Comparison of ENCODE assay signal across 14 cellular contexts in the genomic region with DNA sequence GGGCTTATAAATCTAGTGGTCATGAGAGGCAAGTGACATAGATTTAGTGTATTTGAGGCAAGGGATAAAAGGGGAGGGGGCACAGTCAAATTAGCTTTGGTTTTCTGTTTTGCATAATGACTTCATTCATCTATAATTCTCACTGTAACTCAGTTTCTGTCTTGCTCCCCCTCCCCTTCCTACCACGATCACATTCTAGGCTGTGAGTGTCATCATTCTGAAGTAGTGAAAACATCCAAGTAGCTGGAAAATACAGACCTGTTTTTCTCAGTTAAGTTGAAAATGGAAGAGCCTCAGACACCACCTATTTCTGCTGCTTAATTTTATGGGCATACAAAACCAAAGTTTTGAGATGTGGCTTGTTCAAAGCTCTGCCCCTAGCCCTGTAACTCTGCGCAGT. TPM values are rescaled to one million over a fixed set of nuclear protein-coding genes. Genes with fewer than 3 reads are reported as not detected.
DNase-seq lines count a peak whose midpoint lies in the region; ATAC-seq, FAIRE-seq and TF ChIP-seq lines count a peak whose summit lies in the region.
"Had no signal": no experiment of that assay in that cellular context is flagged by ENCODE, and none has a peak within 500 bp of the region (broad histone marks: within the 10 kb centered on the region; RNA-seq: fewer than 3 reads in every experiment).

No MANE protein-coding gene starts in this region.

- H2AFZ ChIP-seq in IMR-90 (replicated peaks; ENCODE audit: low read length, poor library complexity), result no peak overlapping the region
- H2AFZ ChIP-seq in GM12878 (ENCODE audit: control insufficient read depth, low read depth, low read length), result no peak overlapping the region

- H3K9me1 ChIP-seq in IMR-90 (ENCODE audit: insufficient read depth, low read length), result peaks cover 26% of the 10 kb centered on the region; the same call in 1 of the 2 replicates

- H2BK5ac ChIP-seq in IMR-90 (ENCODE audit: low read depth, low read length, poor library complexity, severe bottlenecking), result peak overlapping the region; percentile 59

- H3K9ac ChIP-seq in IMR-90 (ENCODE audit: low read depth, low read length) (no peak overlapping the region), GM12878 (ENCODE audit: control insufficient read depth, insufficient read depth, low read length) (no peak overlapping the region)

- H3K4me1 ChIP-seq in IMR-90 (ENCODE audit: control insufficient read depth, insufficient read depth, low read length) (peaks cover 26% of the 10 kb centered on the region), GM12878 (ENCODE audit: control insufficient read depth, insufficient read depth, low read length) (peaks cover 52% of the 10 kb centered on the region), tibial artery (peaks cover 0 to 21% (median 3%) of the 10 kb centered on the region in 4 donors)

- no peak for ATAC-seq in CD4-positive, alpha-beta T cell (ENCODE audit: poor library complexity)
- ATAC-seq in IMR-90 (ENCODE audit: low read depth) (peak; percentile 6; the same call in 1 of the 2 replicates), GM12878 (no peak)
- ATAC-seq in natural killer cell treated with Interleukin-12 subunit alpha and Interleukin-12 subunit beta and Interleukin-15 and Interleukin-18, amount 100 ng/mL, for 72 hours, result no peak
- ATAC-seq: psoas muscle had no signal

- H3K4me3 ChIP-seq in IMR-90 (ENCODE audit: insufficient read depth, low read depth, low read length) (no peak overlapping the region), GM12878 (no peak overlapping the region), tibial artery (no peak overlapping the region)
- H3K4me3 ChIP-seq: cardiac muscle cell, left ventricle myocardium inferior, psoas muscle had no signal

- no peak for TF ChIP-seq CTCF in CD4-positive, alpha-beta T cell (IDR thresholded peaks at IDR 0.05)
- TF ChIP-seq CTCF in IMR-90 (conservative IDR thresholded peaks at IDR 0.05; ENCODE audit: low read depth, low read length), result no peak
- TF ChIP-seq CTCF in GM12878 (IDR thresholded peaks at IDR 0.05 in 2 of 3, conservative IDR thresholded peaks at IDR 0.05 in 1 of 3; ENCODE audit: control insufficient read depth in 2 of 3, extremely low read depth in 1 of 3, insufficient read depth in 1 of 3, low read depth in 3 of 3, low read length in 3 of 3), result no peak
- TF ChIP-seq CTCF in tibial artery (IDR thresholded peaks at IDR 0.05), result no peak

- peak overlapping the region; percentile 71 for H4K91ac ChIP-seq in IMR-90 (ENCODE audit: insufficient read depth, low read depth, low read length)

- peaks cover 24 to 80% of the 10 kb centered on the region in 2 experiments for H3K79me1 ChIP-seq in IMR-90 (ENCODE audit: low read depth in 1 of 2, low read length in 2 of 2)

- in situ Hi-C loops in IMR-90 (cut with MboI; ENCODE audit: low sequenced_read_pairs), result loop anchor here (25.0 kb wide), 1 partner anchor 348 kb away; no protein-coding TSS in a partner anchor
- in situ Hi-C loops in GM12878 (cut with MboI), result no loop called here

- H3K14ac ChIP-seq in IMR-90 (replicated peaks; ENCODE audit: low read depth, low read length), result peak overlapping the region; percentile 89; the same call in 1 of the 2 replicates

- H2BK120ac ChIP-seq in IMR-90 (ENCODE audit: low read depth, low read length), result peak overlapping the region; percentile 55

- H3K27me3 Mint-ChIP-seq in CD4-positive, alpha-beta T cell, result no peaks in the 10 kb centered on the region
- H3K27me3 Mint-ChIP-seq in natural killer cell treated with Interleukin-12 subunit alpha and Interleukin-12 subunit beta and Interleukin-15 and Interleukin-18, amount 100 ng/mL, for 72 hours, result no peaks in the 10 kb centered on the region

- H3K56ac ChIP-seq in IMR-90 (ENCODE audit: extremely low read depth, insufficient read depth, low read length), result peak overlapping the region; percentile 63; the same call in 1 of the 2 replicates

- H3K27me3 ChIP-seq in CD4-positive, alpha-beta T cell (ENCODE audit: control insufficient read depth, insufficient read depth, low read length), result no peaks in the 10 kb centered on the region
- H3K27me3 ChIP-seq in IMR-90 (ENCODE audit: control insufficient read depth, insufficient read depth, low read length), result no peaks in the 10 kb centered on the region
- no peaks in the 10 kb centered on the region for H3K27me3 ChIP-seq in GM12878 (replicated peaks in 1 of 2; ENCODE audit: control insufficient read depth in 2 of 2, insufficient read depth in 2 of 2, low read length in 1 of 2)
- no peaks in the 10 kb centered on the region for H3K27me3 ChIP-seq in tibial artery
- H3K27me3 ChIP-seq: cardiac muscle cell had no signal

- H3K36me3 ChIP-seq in IMR-90 (ENCODE audit: control insufficient read depth, insufficient read depth, low read length), result no peaks in the 10 kb centered on the region
- H3K36me3 ChIP-seq in GM12878 (ENCODE audit: control insufficient read depth in 2 of 2, insufficient read depth in 2 of 2, low read length in 1 of 2), result peaks cover 0 to 3% of the 10 kb centered on the region in 2 experiments; a peak in 2 of 4 replicates
- H3K36me3 ChIP-seq in tibial artery, result no peaks in the 10 kb centered on the region
- H3K36me3 ChIP-seq: cardiac muscle cell, left ventricle myocardium inferior had no signal

- no peak for TF ChIP-seq EP300 in GM12878 (IDR thresholded peaks at IDR 0.05; ENCODE audit: borderline replicate concordance in 1 of 2, control insufficient read depth in 1 of 2, low read depth in 2 of 2, low read length in 2 of 2)

- H2BK20ac ChIP-seq in IMR-90 (ENCODE audit: low read depth, low read length), result peak overlapping the region; percentile 53

- H3K9me3 ChIP-seq in CD4-positive, alpha-beta T cell (ENCODE audit: control insufficient read depth, low read length), result no peaks in the 10 kb centered on the region
- H3K9me3 ChIP-seq in IMR-90 (ENCODE audit: control insufficient read depth, insufficient read depth, low read length), result no peaks in the 10 kb centered on the region
- H3K9me3 ChIP-seq in GM12878 (replicated peaks; ENCODE audit: control insufficient read depth, insufficient read depth, low read length), result no peaks in the 10 kb centered on the region; the same call in 2 of the 3 replicates
- H3K9me3 ChIP-seq in tibial artery, result no peaks in the 10 kb centered on the region
- H3K9me3 ChIP-seq: left ventricle myocardium inferior, psoas muscle had no signal

- peak overlapping the region; percentile 49 for H4K5ac ChIP-seq in IMR-90 (ENCODE audit: low read depth, low read length)

- H3K23ac ChIP-seq in IMR-90 (ENCODE audit: low read depth, low read length), result no peak overlapping the region; the same call in 1 of the 2 replicates

- peak overlapping the region; percentile 17 for H3K4me3 Mint-ChIP-seq in CD4-positive, alpha-beta T cell
- H3K4me3 Mint-ChIP-seq in natural killer cell treated with Interleukin-12 subunit alpha and Interleukin-12 subunit beta and Interleukin-15 and Interleukin-18, amount 100 ng/mL, for 72 hours, result peak overlapping the region; percentile 53

- peaks cover 73% of the 10 kb centered on the region for H3K79me2 ChIP-seq in GM12878 (ENCODE audit: control insufficient read depth, insufficient read depth, low read length)

- BruUV-seq in IMR-90 (replicated peaks; lab: Mats Ljungman, UMichigan) (no TSS peak), GM12878 (replicated peaks; lab: Mats Ljungman, UMichigan) (no TSS peak)

- peak overlapping the region; percentile 20; the same call in 1 of the 2 replicates for H2AK5ac ChIP-seq in IMR-90 (ENCODE audit: low read depth, low read length)

- no peaks in the 10 kb centered on the region for H3K36me3 Mint-ChIP-seq in CD4-positive, alpha-beta T cell (ENCODE audit: low read depth)
- peaks cover 4% of the 10 kb centered on the region for H3K36me3 Mint-ChIP-seq in natural killer cell treated with Interleukin-12 subunit alpha and Interleukin-12 subunit beta and Interleukin-15 and Interleukin-18, amount 100 ng/mL, for 72 hours

- peak overlapping the region; percentile 83 for H3K27ac Mint-ChIP-seq in CD4-positive, alpha-beta T cell
- peak overlapping the region; percentile 82 to 91 for H3K27ac Mint-ChIP-seq in natural killer cell treated with Interleukin-12 subunit alpha and Interleukin-12 subunit beta and Interleukin-15 and Interleukin-18, amount 100 ng/mL, for 72 hours

- H3K4ac ChIP-seq in IMR-90 (ENCODE audit: low read depth, low read length), result peak overlapping the region; percentile 78

- intact Hi-C loops in CD4-positive, alpha-beta T cell (cut with DNase I, micrococcal nuclease), result no loop called here
- intact Hi-C loops in IMR-90 (cut with micrococcal nuclease) (no loop called here), GM12878 (cut with micrococcal nuclease; ENCODE audit: unreplicated experiment) (loop anchor here (10.0 kb wide), 1 partner anchor 281 kb away; no protein-coding TSS in a partner anchor), tibial artery (cut with DNase I; ENCODE audit: low total_unique reads) (no loop called here)

- H3K4me1 Mint-ChIP-seq in CD4-positive, alpha-beta T cell (ENCODE audit: low read depth), result peaks cover 86% of the 10 kb centered on the region
- H3K4me1 Mint-ChIP-seq in natural killer cell treated with Interleukin-12 subunit alpha and Interleukin-12 subunit beta and Interleukin-15 and Interleukin-18, amount 100 ng/mL, for 72 hours (ENCODE audit: low read depth in 2 of 2), result peaks cover 74% of the 10 kb centered on the region in 2 donors

- dilution Hi-C loops in IMR-90 (cut with HindIII; ENCODE audit: low sequenced_read_pairs, unreplicated experiment), result no loop called here

- TF ChIP-seq POLR2A in IMR-90 (IDR thresholded peaks at IDR 0.05; ENCODE audit: low read depth, low read length) (no peak), GM12878 (IDR thresholded peaks at IDR 0.05; ENCODE audit: low read depth, low read length) (no peak)

- H4K20me1 ChIP-seq in IMR-90 (ENCODE audit: insufficient read depth, low read length), result peaks cover 11% of the 10 kb centered on the region; the same call in 1 of the 2 replicates
- no peaks in the 10 kb centered on the region for H4K20me1 ChIP-seq in GM12878 (ENCODE audit: control insufficient read depth, insufficient read depth)

- RAD21 ChIA-PET in GM12878 (lab: Charles Lee; ENCODE audit: unreplicated experiment), result interaction anchor here (1.1 to 2.0 kb wide), 2 partner anchors 176 to 177 kb away, joined by 3 to 11 read pairs; no protein-coding TSS in a partner anchor

- peak overlapping the region; percentile 33; the same call in 1 of the 3 replicates for H2BK15ac ChIP-seq in IMR-90 (ENCODE audit: low read depth, low read length)

- TF ChIP-seq RAD21 in IMR-90 (IDR thresholded peaks at IDR 0.05; ENCODE audit: low read length) (no peak), GM12878 (IDR thresholded peaks at IDR 0.05; ENCODE audit: insufficient read depth, low read depth, low read length) (no peak)

- H2AK9ac ChIP-seq in IMR-90 (replicated peaks; ENCODE audit: low read depth, low read length, poor library complexity), result no peak overlapping the region

- no peak for FAIRE-seq in GM12878 (lab: Jason Lieb, UNC)

- POLR2A ChIA-PET in CD4-positive, alpha-beta T cell (lab: Charles Lee), result interaction anchor here (0.5 to 2.1 kb wide), 3 partner anchors 10 to 58 kb away, joined by 3 to 13 read pairs (median 5); no protein-coding TSS in a partner anchor
- POLR2A ChIA-PET in IMR-90 (lab: Charles Lee; ENCODE audit: unreplicated experiment), result no interaction called here
- POLR2A ChIA-PET in GM12878 (lab: Charles Lee), result interaction anchor here (0.6 to 0.9 kb wide), 2 partner anchors 15 to 176 kb away, joined by 3 read pairs; no protein-coding TSS in a partner anchor

- H3K9me3 Mint-ChIP-seq in CD4-positive, alpha-beta T cell, result no peaks in the 10 kb centered on the region
- H3K9me3 Mint-ChIP-seq in natural killer cell treated with Interleukin-12 subunit alpha and Interleukin-12 subunit beta and Interleukin-15 and Interleukin-18, amount 100 ng/mL, for 72 hours, result peaks cover 4% of the 10 kb centered on the region

- SMC1A ChIA-PET in GM12878 (lab: Charles Lee; ENCODE audit: uncharacterized antibody, unreplicated experiment), result interaction anchor here (0.7 to 3.0 kb wide), 10 partner anchors 8 to 176 kb away, joined by 3 to 20 read pairs (median 6); partner anchors contain the start of gene MGAT5

- DNase-seq in CD4-positive, alpha-beta T cell, result no peak
- DNase-seq in IMR-90 (peak; percentile 62), GM12878 (ENCODE audit: low read depth, low spot score) (no peak), NCI-H1436 (lab: John Stamatoyannopoulos, UW) (no peak), islet precursor cell (no peak), tibial artery (no peak)
- no peak for DNase-seq in natural killer cell treated with Interleukin-12 subunit alpha and Interleukin-12 subunit beta and Interleukin-15 and Interleukin-18, amount 100 ng/mL, for 72 hours (ENCODE audit: low spot score)
- DNase-seq: activated naive CD4-positive, alpha-beta T cell; left ventricle myocardium inferior; NCI-H1048; NCI-H2107; psoas muscle; stimulated activated CD4-positive, alpha-beta T cell treated with anti-CD3 and anti-CD28 coated beads, Interleukin-15, amount 100 ng/mL, for 24 hours had no signal

- CTCF ChIA-PET in CD4-positive, alpha-beta T cell (lab: Charles Lee), result interaction anchor here (0.9 to 3.4 kb wide), 2 partner anchors 9 to 122 kb away, joined by 3 to 18 read pairs; no protein-coding TSS in a partner anchor
- CTCF ChIA-PET in IMR-90 (lab: Yijun Ruan, JAX) (interaction anchor here (1.5 kb wide), 1 partner anchor 353 kb away, joined by 3 read pairs; no protein-coding TSS in a partner anchor), GM12878 (lab: Yijun Ruan, JAX) (interaction anchor here (0.6 to 4.1 kb wide), 6 partner anchors 9 to 1262 kb away, joined by 3 to 38 read pairs (median 9); no protein-coding TSS in a partner anchor)

- no peak overlapping the region for H3K27ac ChIP-seq in CD4-positive, alpha-beta T cell (ENCODE audit: low read depth, low read length)
- H3K27ac ChIP-seq in IMR-90 (ENCODE audit: insufficient read depth, low read length) (peak overlapping the region; percentile 72), GM12878 (ENCODE audit: control insufficient read depth, insufficient read depth) (peak overlapping the region; percentile 17; the same call in 1 of the 2 replicates), tibial artery (no peak overlapping the region)
- H3K27ac ChIP-seq: cardiac muscle cell, left ventricle myocardium inferior, psoas muscle had no signal

- H3K4me2 ChIP-seq in IMR-90 (ENCODE audit: low read depth, low read length), result peak overlapping the region; percentile 34; the same call in 1 of the 2 replicates
- H3K4me2 ChIP-seq in GM12878 (ENCODE audit: control insufficient read depth, insufficient read depth), result no peak overlapping the region

- peak overlapping the region; percentile 20 to 41; a peak in 2 of 4 replicates for H4K8ac ChIP-seq in IMR-90 (ENCODE audit: low read depth in 2 of 2, low read length in 2 of 2)

- no CpG with 5 or more reads among the region's 2 CpGs for WGBS in IMR-90 (ENCODE audit: extremely low coverage in 2 of 2, insufficient read length in 1 of 2), 2 experiments
- 71% methylated on average over 2 of the region's 2 CpGs for WGBS in GM12878 (ENCODE audit: insufficient coverage, insufficient replicate concordance, low lambda C conversion rate, missing lambda C conversion rate)

- H3K18ac ChIP-seq in IMR-90 (ENCODE audit: low read depth, low read length), result peak overlapping the region; percentile 50; the same call in 1 of the 2 replicates

RNA-seq across cellular contexts. Expression of gene MGAT5, which starts 18.1 kb away (rescaled TPM):
- total RNA-seq in CD4-positive, alpha-beta T cell, result 10 to 100 TPM; 77.5 to 77.8 TPM
- total RNA-seq in IMR-90 (2012; rRNA removed) (47.8 and 59.9 TPM in 2 replicates), GM12878 (2014; rRNA removed) (54.3 and 54.6 TPM in 2 replicates), GM12878 (2014; rRNA removed; fragmentation: Illumina TruSeq; extraction: Trizol) (53.7 and 54.0 TPM in 2 replicates), GM12878 (2021) (104 and 109 TPM in 2 replicates)
- polyA plus RNA-seq in IMR-90 (2012; rRNA removed) (20.2 and 22.9 TPM in 2 replicates), GM12878 (2011; rRNA removed) (30.1 and 31.5 TPM in 2 replicates), GM12878 (2014; fragmentation: Illumina TruSeq; extraction: Trizol) (55.3 and 58.4 TPM in 2 replicates), GM12878 (2014; fragmentation: Nextera tagmentation; extraction: Ambion mirVana) (1 to 10 TPM; 9.1 to 9.8 TPM), GM12878 (2014; rRNA removed) (40.2 and 40.9 TPM in 2 replicates), GM12878 (2016; fragmentation: Nextera tagmentation; extraction: Ambion mirVana) (1 to 10 TPM; 4.9 to 6.3 TPM)
- 16.0 and 23.2 TPM in 2 replicates for polyA plus RNA-seq in IMR-90 (2012; cell fraction: cytosol; rRNA removed)
- 7.9 and 19.2 TPM in 2 replicates for polyA plus RNA-seq in IMR-90 (2012; cell fraction: nucleus; rRNA removed; ENCODE audit: low replicate concordance)
- 135 and 137 TPM in 2 replicates for total RNA-seq in GM12878 (2013; cell fraction: nucleolus; rRNA removed)
- polyA plus RNA-seq in GM12878 (2011; ENCODE audit: low read depth), result 32.2 TPM
- 34.4 and 35.9 TPM in 2 replicates for polyA plus RNA-seq in GM12878 (2011; cell fraction: cytosol; rRNA removed)
- 27.6 and 27.9 TPM in 2 replicates for polyA plus RNA-seq in GM12878 (2011; cell fraction: nucleus; rRNA removed)
- polyA plus RNA-seq in GM12878 (2012), result 33.0 and 39.4 TPM in 2 replicates
- polyA minus RNA-seq in GM12878 (2011; rRNA and poly(A)+ RNA removed), result 126 and 130 TPM in 2 replicates
- polyA minus RNA-seq in GM12878 (2011; cell fraction: cytosol; rRNA and poly(A)+ RNA removed), result 31.1 and 35.7 TPM in 2 replicates
- polyA minus RNA-seq in GM12878 (2011; cell fraction: nucleus; rRNA and poly(A)+ RNA removed), result 117 and 129 TPM in 2 replicates
- total RNA-seq in natural killer cell treated with Interleukin-12 subunit alpha and Interleukin-12 subunit beta and Interleukin-15 and Interleukin-18, amount 100 ng/mL, for 72 hours, result 10 to 100 TPM; 58.1 to 99.5 TPM

Comparison
In these comparisons a context has a peak if more than half of its experiments do, and no peak if none do; other contexts are left out.
1. H3K27ac ChIP-seq: peak in IMR-90 (single experiment) and GM12878 (single experiment); none in CD4-positive, alpha-beta T cell (single experiment) and tibial artery (0 of 2).